Comparison of ENCODE assay signal across 29 cellular contexts in genomic region chr7:136163333-136163732, GRCh38.
"Had no signal": no experiment of that assay in that cellular context is flagged by ENCODE, and none has a peak within 500 bp of the region (broad histone marks: within the 10 kb centered on the region; RNA-seq: fewer than 3 reads in every experiment).

No MANE protein-coding gene starts in this region.

- H3K4me2 ChIP-seq: neural progenitor cell, smooth muscle cell had no signal

- DNase-seq: dermis blood vessel endothelial cell; effector memory CD4-positive, alpha-beta T cell; erythroblast; esophagus squamous epithelium; gastrocnemius medialis; head of caudate nucleus; kidney; mucosa of descending colon; naive B cell; stimulated activated CD4-positive, alpha-beta T cell treated with anti-CD3 and anti-CD28 coated beads, Interleukin-12 subunit alpha, Interleukin-12 subunit beta, amount 100 ng/mL, for 4 hours; stimulated activated CD4-positive, alpha-beta T cell treated with anti-CD3 and anti-CD28 coated beads, Interleukin-1b, Interleukin-23, amount 100 ng/mL, for 48 hours; stimulated activated CD4-positive, alpha-beta T cell treated with anti-CD3 and anti-CD28 coated beads, Interleukin-4, amount 100 ng/mL, for 1 hour; stimulated activated CD8-positive, alpha-beta memory T cell treated with anti-CD3 and anti-CD28 coated beads, Interleukin-4, amount 100 ng/mL, for 48 hours; stimulated activated naive CD4-positive, alpha-beta T cell; stimulated activated naive CD8-positive, alpha-beta T cell treated with anti-CD3 and anti-CD28 coated beads, Interleukin-15, amount 100 ng/mL, for 72 hours; transverse colon; upper lobe of right lung had no signal

- H3K36me3 ChIP-seq: esophagus squamous epithelium, gastrocnemius medialis, neural progenitor cell, prostate gland, right atrium auricular region, suprapubic skin, transverse colon, upper lobe of right lung, vagina had no signal

- H3K4me3 Mint-ChIP-seq: memory B cell; mesothelial cell of epicardium; naive B cell; natural killer cell treated with Interleukin-12 subunit alpha and Interleukin-12 subunit beta and Interleukin-15 and Interleukin-18, amount 100 ng/mL, for 72 hours; neural progenitor cell; stimulated activated naive CD8-positive, alpha-beta T cell treated with anti-CD3 and anti-CD28 coated beads, Interleukin-15, amount 100 ng/mL, for 72 hours had no signal

- H3K27me3 ChIP-seq: esophagus squamous epithelium, gastrocnemius medialis, neural progenitor cell, right atrium auricular region, suprapubic skin, transverse colon, upper lobe of right lung, vagina had no signal

- H3K4me1 Mint-ChIP-seq: memory B cell; naive B cell; stimulated activated naive CD8-positive, alpha-beta T cell treated with anti-CD3 and anti-CD28 coated beads, Interleukin-15, amount 100 ng/mL, for 72 hours had no signal

- H3K4me3 ChIP-seq: coronary artery, esophagus squamous epithelium, gastrocnemius medialis, lung, mucosa of descending colon, neural progenitor cell, prostate gland, right atrium auricular region, smooth muscle cell, suprapubic skin, transverse colon, upper lobe of right lung, vagina had no signal

- H3K9ac ChIP-seq: neural progenitor cell, parathyroid adenoma had no signal

- H3K4me1 ChIP-seq: esophagus squamous epithelium, gastrocnemius medialis, neural progenitor cell, parathyroid adenoma, prostate gland, right atrium auricular region, suprapubic skin, upper lobe of right lung, vagina had no signal

- H3K27ac Mint-ChIP-seq: memory B cell; naive B cell; natural killer cell treated with Interleukin-12 subunit alpha and Interleukin-12 subunit beta and Interleukin-15 and Interleukin-18, amount 100 ng/mL, for 72 hours; neural progenitor cell; stimulated activated naive CD8-positive, alpha-beta T cell treated with anti-CD3 and anti-CD28 coated beads, Interleukin-15, amount 100 ng/mL, for 72 hours had no signal

- H3K9me3 Mint-ChIP-seq: neural progenitor cell had no signal

- H3K79me2 ChIP-seq: parathyroid adenoma had no signal

- H3K36me3 Mint-ChIP-seq: neural progenitor cell had no signal

- H3K27me3 Mint-ChIP-seq: memory B cell; natural killer cell treated with Interleukin-12 subunit alpha and Interleukin-12 subunit beta and Interleukin-15 and Interleukin-18, amount 100 ng/mL, for 72 hours; stimulated activated naive CD8-positive, alpha-beta T cell treated with anti-CD3 and anti-CD28 coated beads, Interleukin-15, amount 100 ng/mL, for 72 hours had no signal

- H2AFZ ChIP-seq: neural progenitor cell, parathyroid adenoma had no signal

- H3K27ac ChIP-seq: coronary artery, esophagus squamous epithelium, gastrocnemius medialis, neural progenitor cell, parathyroid adenoma, prostate gland, right atrium auricular region, suprapubic skin, transverse colon, upper lobe of right lung, vagina had no signal

- H3K9me3 ChIP-seq: esophagus squamous epithelium, gastrocnemius medialis, mucosa of descending colon, prostate gland, right atrium auricular region, transverse colon, upper lobe of right lung, vagina had no signal
